Comparison of ENCODE assay signal across 2 cellular contexts in genomic region chr9:93084471-93084881, GRCh38.
TF ChIP-seq lines count a peak whose summit lies in the region.

No MANE protein-coding gene starts in this region.

TF ChIP-seq in SK-N-SH, 30 proteins besides CTCF, POLR2A, EP300 and RAD21:
- TF ChIP-seq ZBTB33 (IDR thresholded peaks at IDR 0.05; ENCODE audit: borderline replicate concordance, low read depth) (no peak), FOXJ3 (CRISPR knock-in tag; IDR thresholded peaks at IDR 0.05) (no peak)

TF ChIP-seq in SK-N-SH treated with all-trans-retinoic acid at 6 μM for 48 hours, 23 proteins besides CTCF, POLR2A, EP300 and RAD21:
- TF ChIP-seq ZC3H10 (CRISPR knock-in tag; IDR thresholded peaks at IDR 0.05) = no peak
- no peak for TF ChIP-seq GLIS3 (CRISPR knock-in tag; IDR thresholded peaks at IDR 0.05)
- no peak for TF ChIP-seq TCF4 (CRISPR knock-in tag; IDR thresholded peaks at IDR 0.05; ENCODE audit: borderline replicate concordance)
